In genomic region chr6:106525885-106526280, GRCh38 we compare ENCODE assay signal across 16 cellular contexts.
DNase-seq lines count a peak whose midpoint lies in the region; ATAC-seq and TF ChIP-seq lines count a peak whose summit lies in the region.
"Had no signal": no experiment of that assay in that cellular context is flagged by ENCODE, and none has a peak within 500 bp of the region (broad histone marks: within the 10 kb centered on the region; RNA-seq: fewer than 3 reads in every experiment).

No MANE protein-coding gene starts in this region.

- peak overlapping the region; percentile 92 for H3K4me3 Mint-ChIP-seq in activated naive CD4-positive, alpha-beta T cell treated with anti-CD3 and anti-CD28 coated beads, Interleukin-2, amount 50 U/mL, for 24 hours

- no peak overlapping the region for H3K9ac ChIP-seq in colonic mucosa (ENCODE audit: low read depth in 2 of 2, low read length in 2 of 2)

- no peaks in the 10 kb centered on the region for H3K27me3 Mint-ChIP-seq in activated naive CD4-positive, alpha-beta T cell treated with anti-CD3 and anti-CD28 coated beads, Interleukin-2, amount 50 U/mL, for 24 hours

- H3K4me1 Mint-ChIP-seq in activated naive CD4-positive, alpha-beta T cell treated with anti-CD3 and anti-CD28 coated beads, Interleukin-2, amount 50 U/mL, for 24 hours: peaks cover 85% of the 10 kb centered on the region

- H3K27ac ChIP-seq in Peyer's patch (peak overlapping the region in 3 of 4 donors; percentile 80 to 94 (median 89)), colonic mucosa (peak overlapping the region; percentile 71), upper lobe of right lung (no peak overlapping the region)

- peak overlapping the region; percentile 51 for H3K27ac Mint-ChIP-seq in activated naive CD4-positive, alpha-beta T cell treated with anti-CD3 and anti-CD28 coated beads, Interleukin-2, amount 50 U/mL, for 24 hours

- TF ChIP-seq CTCF in Peyer's patch (IDR thresholded peaks at IDR 0.05): no peak
- TF ChIP-seq CTCF in colonic mucosa (IDR thresholded peaks at IDR 0.05): no peak
- TF ChIP-seq CTCF in upper lobe of right lung (IDR thresholded peaks at IDR 0.05): no peak

- no peak overlapping the region for H3K4me3 ChIP-seq in Peyer's patch
- H3K4me3 ChIP-seq in colonic mucosa: no peak overlapping the region
- H3K4me3 ChIP-seq in upper lobe of right lung: peak overlapping the region; percentile 17
- H3K4me3 ChIP-seq: smooth muscle cell had no signal

- H3K27me3 ChIP-seq in Peyer's patch (no peaks in the 10 kb centered on the region), colonic mucosa (no peaks in the 10 kb centered on the region), upper lobe of right lung (no peaks in the 10 kb centered on the region)
- H3K27me3 ChIP-seq: left lung had no signal

- intact Hi-C loops in colonic mucosa (cut with DNase I) (no loop called here), upper lobe of right lung (cut with DNase I) (no loop called here)

- H3K4me1 ChIP-seq in Peyer's patch (peaks cover 0 to 17% (median 4%) of the 10 kb centered on the region in 4 donors), colonic mucosa (peaks cover 5% of the 10 kb centered on the region), upper lobe of right lung (peaks cover 19% of the 10 kb centered on the region)

- DNase-seq in activated naive CD4-positive, alpha-beta T cell treated with Interleukin-2 at 50 U/mL for 16 hours: no peak
- DNase-seq in Peyer's patch (no peak), colonic mucosa (no peak), upper lobe of right lung (no peak), NCI-H1417 (lab: John Stamatoyannopoulos, UW) (no peak), NCI-H146 (lab: John Stamatoyannopoulos, UW) (no peak)
- DNase-seq: activated CD4-positive, alpha-beta T cell treated with anti-CD3 and anti-CD28 coated beads for 48 hours; effector CD8-positive, alpha-beta T cell; GF-D8; left lung; MV-4-11; NCI-H446; Right ventricle myocardium superior had no signal

- ATAC-seq in upper lobe of right lung (no peak), HG02763 (IDR thresholded peaks at IDR 0.05; ENCODE audit: unreplicated experiment) (no peak)

- TF ChIP-seq POLR2A in Peyer's patch (IDR thresholded peaks at IDR 0.05): no peak

- no peaks in the 10 kb centered on the region for H3K9me3 ChIP-seq in Peyer's patch
- H3K9me3 ChIP-seq in colonic mucosa: no peaks in the 10 kb centered on the region
- no peaks in the 10 kb centered on the region for H3K9me3 ChIP-seq in upper lobe of right lung
- H3K9me3 ChIP-seq: left lung had no signal

- H3K36me3 ChIP-seq in Peyer's patch (peaks cover 0 to 20% (median 0%) of the 10 kb centered on the region in 3 donors), colonic mucosa (no peaks in the 10 kb centered on the region), upper lobe of right lung (peaks cover 27% of the 10 kb centered on the region)

- no peaks in the 10 kb centered on the region for H3K9me3 Mint-ChIP-seq in activated naive CD4-positive, alpha-beta T cell treated with anti-CD3 and anti-CD28 coated beads, Interleukin-2, amount 50 U/mL, for 24 hours

- peaks cover 27% of the 10 kb centered on the region for H3K36me3 Mint-ChIP-seq in activated naive CD4-positive, alpha-beta T cell treated with anti-CD3 and anti-CD28 coated beads, Interleukin-2, amount 50 U/mL, for 24 hours
